In the genomic region with DNA sequence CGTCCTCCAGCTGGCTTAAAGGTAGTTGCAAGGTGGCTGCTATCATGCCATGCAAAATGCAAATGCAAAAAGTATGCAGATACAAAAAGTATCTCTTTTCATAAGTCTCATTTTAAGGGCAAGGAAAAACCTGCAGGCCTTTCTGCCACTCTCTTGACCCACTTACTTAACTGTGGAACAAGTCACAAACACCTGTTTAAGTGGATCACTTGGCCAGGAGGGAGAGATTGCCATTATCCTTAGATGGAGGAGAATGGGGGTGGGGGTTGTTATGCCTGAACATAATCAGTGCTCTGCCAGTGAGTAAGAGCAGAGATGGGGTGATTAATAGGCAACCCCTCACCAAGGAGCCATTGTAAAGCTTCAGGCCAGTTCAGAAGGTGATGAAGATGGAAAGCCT, we compare ENCODE assay signal across 35 cellular contexts.
"Had no signal": no experiment of that assay in that cellular context is flagged by ENCODE, and none has a peak within 500 bp of the region (broad histone marks: within the 10 kb centered on the region; RNA-seq: fewer than 3 reads in every experiment).

No MANE protein-coding gene starts in this region.

- H3K27ac Mint-ChIP-seq: activated CD4-positive, alpha-beta memory T cell treated with anti-CD3 and anti-CD28 coated beads for 36 hours; activated CD4-positive, alpha-beta T cell treated with anti-CD3 and anti-CD28 coated beads, Interleukin-2, amount 10 ng/mL, durations not matched to agents 24 days and 14 days; activated naive CD4-positive, alpha-beta T cell treated with anti-CD3 and anti-CD28 coated beads, Interleukin-2, amount 10 ng/mL, durations not matched to agents 7 days and 5 days; activated naive CD8-positive, alpha-beta T cell treated with anti-CD3 and anti-CD28 coated beads, Interleukin-2, amount 10 ng/mL, durations not matched to agents 7 days and 5 days; activated T-helper 1 cell treated with anti-CD3 and anti-CD28 coated beads, Interleukin-12 subunit alpha, Interleukin-12 subunit beta, Interleukin-2, Interleukin-4 antibody, amounts not matched to agents 30 ng/mL and 10 ng/mL and 1 ng/mL, durations not matched to agents 14 hours and 24 hours and 36 hours; dendritic cell treated with granulocyte-macrophage colony-stimulating factor and Interleukin-4, amounts not matched to agents 40 ng/mL and 50 ng/mL, for 4 days; T-helper 1 cell treated with Interleukin-12 subunit alpha and Interleukin-12 subunit beta and Interleukin-4 antibody, amounts not matched to agents 30 μg/mL and 1 μg/mL, for 36 hours had no signal

- H3K4me3 ChIP-seq: esophagus muscularis mucosa, heart right ventricle, mucosa of descending colon, skin epidermis, thoracic aorta, upper lobe of left lung, vagina had no signal

- H3K27me3 Mint-ChIP-seq: activated CD4-positive, alpha-beta memory T cell treated with anti-CD3 and anti-CD28 coated beads for 36 hours had no signal

- H3K4me3 Mint-ChIP-seq: activated CD4-positive, alpha-beta memory T cell treated with anti-CD3 and anti-CD28 coated beads for 36 hours; activated CD4-positive, alpha-beta T cell treated with anti-CD3 and anti-CD28 coated beads, Interleukin-2, amount 10 ng/mL, durations not matched to agents 24 days and 14 days; activated naive CD4-positive, alpha-beta T cell treated with anti-CD3 and anti-CD28 coated beads, Interleukin-2, amount 10 ng/mL, durations not matched to agents 7 days and 5 days; activated naive CD8-positive, alpha-beta T cell treated with anti-CD3 and anti-CD28 coated beads, Interleukin-2, amount 10 ng/mL, durations not matched to agents 7 days and 5 days; activated T-helper 1 cell treated with anti-CD3 and anti-CD28 coated beads, Interleukin-12 subunit alpha, Interleukin-12 subunit beta, Interleukin-2, Interleukin-4 antibody, amounts not matched to agents 30 ng/mL and 10 ng/mL and 1 ng/mL, durations not matched to agents 14 hours and 24 hours and 36 hours; dendritic cell treated with granulocyte-macrophage colony-stimulating factor and Interleukin-4, amounts not matched to agents 40 ng/mL and 50 ng/mL, for 4 days; T-helper 1 cell treated with Interleukin-12 subunit alpha and Interleukin-12 subunit beta and Interleukin-4 antibody, amounts not matched to agents 30 μg/mL and 1 μg/mL, for 36 hours had no signal

- H3K36me3 ChIP-seq: esophagus muscularis mucosa, heart right ventricle, neutrophil, thoracic aorta, upper lobe of left lung, vagina had no signal

- H3K9me3 Mint-ChIP-seq: activated CD4-positive, alpha-beta memory T cell treated with anti-CD3 and anti-CD28 coated beads for 36 hours; activated naive CD4-positive, alpha-beta T cell treated with anti-CD3 and anti-CD28 coated beads, Interleukin-2, amount 10 ng/mL, durations not matched to agents 7 days and 5 days; activated naive CD8-positive, alpha-beta T cell treated with anti-CD3 and anti-CD28 coated beads, Interleukin-2, amount 10 ng/mL, durations not matched to agents 7 days and 5 days; dendritic cell treated with granulocyte-macrophage colony-stimulating factor and Interleukin-4, amounts not matched to agents 40 ng/mL and 50 ng/mL, for 4 days; nephron; T-helper 1 cell treated with Interleukin-12 subunit alpha and Interleukin-12 subunit beta and Interleukin-4 antibody, amounts not matched to agents 30 μg/mL and 1 μg/mL, for 36 hours had no signal

- H3K36me3 Mint-ChIP-seq: activated CD4-positive, alpha-beta memory T cell treated with anti-CD3 and anti-CD28 coated beads for 36 hours; activated naive CD4-positive, alpha-beta T cell treated with anti-CD3 and anti-CD28 coated beads, Interleukin-2, amount 10 ng/mL, durations not matched to agents 7 days and 5 days; activated naive CD8-positive, alpha-beta T cell treated with anti-CD3 and anti-CD28 coated beads, Interleukin-2, amount 10 ng/mL, durations not matched to agents 7 days and 5 days had no signal

- DNase-seq: activated CD4-positive, alpha-beta memory T cell treated with anti-CD3 and anti-CD28 coated beads for 36 hours; activated CD4-positive, alpha-beta T cell treated with anti-CD3 and anti-CD28 coated beads, Interleukin-2, amount 10 ng/mL, durations not matched to agents 24 days and 14 days; activated CD4-positive, CD25-positive, alpha-beta regulatory T cell treated with anti-CD3 and anti-CD28 coated beads, Interleukin-2, amount 50 U/mL, for 72 hours; activated CD8-positive, alpha-beta memory T cell treated with anti-CD3 and anti-CD28 coated beads, Interleukin-2, amount 50 U/mL, for 4 hours; activated gamma-delta T cell; activated naive CD4-positive, alpha-beta T cell treated with anti-CD3 and anti-CD28 coated beads, Interleukin-2, amount 10 ng/mL, durations not matched to agents 7 days and 5 days; activated naive CD8-positive, alpha-beta T cell treated with anti-CD3 and anti-CD28 coated beads, Interleukin-2, amount 10 ng/mL, durations not matched to agents 7 days and 5 days; activated T-cell treated with anti-CD3 and anti-CD28 coated beads, Interleukin-2, amount 50 U/mL, for 1 hour; central memory CD4-positive, alpha-beta T cell; effector CD4-positive, alpha-beta T cell; foreskin keratinocyte; heart right ventricle; islet precursor cell; left cardiac atrium; left ventricle myocardium superior; mucosa of descending colon; stimulated activated CD4-positive, alpha-beta T cell treated with anti-CD3 and anti-CD28 coated beads, Interleukin-12 subunit alpha, Interleukin-12 subunit beta, amount 100 ng/mL, for 4 hours; stimulated activated CD4-positive, alpha-beta T cell treated with anti-CD3 and anti-CD28 coated beads, Interleukin-4, amount 100 ng/mL, for 4 hours; stimulated activated CD8-positive, alpha-beta memory T cell treated with anti-CD3 and anti-CD28 coated beads, Interleukin-4, amount 100 ng/mL, for 48 hours; stimulated activated naive CD4-positive, alpha-beta T cell; SW 1271; T-helper 9 cell; upper lobe of left lung had no signal

- H3K4me1 ChIP-seq: foreskin keratinocyte had no signal

- ATAC-seq: foreskin keratinocyte, heart right ventricle, left cardiac atrium, left ventricle myocardium superior, mucosa of descending colon, sciatic nerve had no signal

- FAIRE-seq: TTC549 had no signal

- H3K27me3 ChIP-seq: esophagus muscularis mucosa, heart right ventricle, neutrophil, upper lobe of left lung, vagina had no signal

- H3K27ac ChIP-seq: esophagus muscularis mucosa, foreskin keratinocyte, heart right ventricle, neutrophil, skin epidermis, thoracic aorta, upper lobe of left lung, vagina, VCaP had no signal

- H3K9me3 ChIP-seq: esophagus muscularis mucosa, heart right ventricle, mucosa of descending colon, neutrophil, thoracic aorta, upper lobe of left lung, vagina had no signal
